In genomic region chr1:30686236-30686635, GRCh38 we compare ENCODE assay signal across 1 cellular context.
TF ChIP-seq lines count a peak whose summit lies in the region.

No MANE protein-coding gene starts in this region.

TF ChIP-seq in GM23338, 12 proteins besides CTCF, POLR2A, EP300 and RAD21:
- TF ChIP-seq ZNF462 (CRISPR knock-in tag; IDR thresholded peaks at IDR 0.05) (no peak), NANOG (IDR thresholded peaks at IDR 0.05; ENCODE audit: borderline replicate concordance) (no peak), ETS1 (IDR thresholded peaks at IDR 0.05) (no peak), CREB1 (CRISPR knock-in tag; IDR thresholded peaks at IDR 0.05; ENCODE audit: low read depth) (no peak), JUNB (IDR thresholded peaks at IDR 0.05; ENCODE audit: unreplicated experiment) (no peak), POLR2AphosphoS5 (IDR thresholded peaks at IDR 0.05; ENCODE audit: low read depth) (no peak), ZNF114 (CRISPR knock-in tag; IDR thresholded peaks at IDR 0.05) (no peak), REST (IDR thresholded peaks at IDR 0.05; ENCODE audit: unreplicated experiment) (no peak), EZH2phosphoT487 (IDR thresholded peaks at IDR 0.05; ENCODE audit: unreplicated experiment) (no peak), EZH2 (IDR thresholded peaks at IDR 0.05; ENCODE audit: low read depth, unreplicated experiment) (no peak), ZNF331 (CRISPR knock-in tag; IDR thresholded peaks at IDR 0.05; ENCODE audit: low read depth) (no peak)
